8 cellular contexts compared by ENCODE assay signal in genomic region chr11:63961608-63962412, GRCh38. TPM values are rescaled to one million over a fixed set of nuclear protein-coding genes. Genes with fewer than 3 reads are reported as not detected.
DNase-seq lines count a peak whose midpoint lies in the region; ATAC-seq, FAIRE-seq and TF ChIP-seq lines count a peak whose summit lies in the region.

No MANE protein-coding gene starts in this region.

- H3K4me2 ChIP-seq in K562 (ENCODE audit: insufficient read depth, low read length) = no peak overlapping the region

- TF ChIP-seq POLR2A in GM12891 (IDR thresholded peaks at IDR 0.05; ENCODE audit: low read depth, low read length) (no peak), K562 (conservative IDR thresholded peaks at IDR 0.05) (no peak), H54 (IDR thresholded peaks at IDR 0.05; ENCODE audit: low read depth, low read length) (no peak)

- POLR2A ChIA-PET in K562 (lab: Yijun Ruan, JAX) = interaction anchor here (0.6 to 1.7 kb wide), 9 partner anchors 10 to 245 kb away, joined by 3 to 9 read pairs (median 4); partner anchors contain the start of gene COX8A

- CTCF ChIA-PET in K562 (lab: Yijun Ruan, JAX; ENCODE audit: low intra/inter-chr PET ratio) = no interaction called here

- H3K36me3 Mint-ChIP-seq in natural killer cell = no peaks in the 10 kb centered on the region
- H3K36me3 Mint-ChIP-seq in CD14-positive monocyte = no peaks in the 10 kb centered on the region

- BruUV-seq in K562 (replicated peaks; lab: Mats Ljungman, UMichigan) = no TSS peak

- H3K4me3 Mint-ChIP-seq in natural killer cell = peak overlapping the region; percentile 75
- H3K4me3 Mint-ChIP-seq in CD14-positive monocyte = no peak overlapping the region

- no peak overlapping the region for H3K4me3 ChIP-seq in K562

- H4K20me1 ChIP-seq in K562 (replicated peaks; ENCODE audit: control insufficient read depth, insufficient read depth, low read length) = no peaks in the 10 kb centered on the region

- ATAC-seq in K562 (peak; percentile 52), natural killer cell (peak; percentile 59 to 93 (median 85)), HG03469 (IDR thresholded peaks at IDR 0.05; ENCODE audit: unreplicated experiment) (no peak), HG03045 (IDR thresholded peaks at IDR 0.05; ENCODE audit: unreplicated experiment) (no peak)

- no peak overlapping the region for H3K27ac ChIP-seq in K562 (ENCODE audit: extremely low read depth, low read depth, low read length)

- TF ChIP-seq CTCF in K562 (IDR thresholded peaks at IDR 0.05 in 2 of 3, conservative IDR thresholded peaks at IDR 0.05 in 1 of 3; ENCODE audit: insufficient read depth in 2 of 3, low read depth in 1 of 3, low read length in 3 of 3) (no peak), natural killer cell (IDR thresholded peaks at IDR 0.05) (no peak), CD14-positive monocyte (IDR thresholded peaks at IDR 0.05) (no peak)

- H3K27ac Mint-ChIP-seq in natural killer cell (peak overlapping the region in 1 of 2 donors; percentile 65), CD14-positive monocyte (no peak overlapping the region)

- peaks cover 6% of the 10 kb centered on the region for H3K9me1 ChIP-seq in K562 (ENCODE audit: control insufficient read depth, insufficient read depth, low read length)

- in situ Hi-C loops in K562 (cut with MboI) = no loop called here

- no peaks in the 10 kb centered on the region for H3K27me3 ChIP-seq in K562 (ENCODE audit: control insufficient read depth in 2 of 2, insufficient read depth in 2 of 2, low read length in 2 of 2)

- H3K79me2 ChIP-seq in K562 (ENCODE audit: control insufficient read depth, insufficient read depth, low read length) = no peaks in the 10 kb centered on the region

- peak overlapping the region in 1 of 2 experiments; percentile 68; a peak in 2 of 4 replicates for H3K9ac ChIP-seq in K562 (ENCODE audit: insufficient read depth in 1 of 2, low read depth in 2 of 2, low read length in 2 of 2)

- no peaks in the 10 kb centered on the region for H3K9me3 Mint-ChIP-seq in natural killer cell
- no peaks in the 10 kb centered on the region for H3K9me3 Mint-ChIP-seq in CD14-positive monocyte

- H3K27me3 Mint-ChIP-seq in natural killer cell (ENCODE audit: low read depth in 2 of 2) (peaks cover 0 to 6% of the 10 kb centered on the region in 2 donors), CD14-positive monocyte (ENCODE audit: low read depth in 3 of 3) (peaks cover 4 to 5% (median 4%) of the 10 kb centered on the region in 3 donors)

- FAIRE-seq in GM12891 (lab: Jason Lieb, UNC) (peak; percentile 77), K562 (lab: Jason Lieb, UNC) (no peak), H54 (lab: Jason Lieb, UNC) (no peak)

- intact Hi-C loops in K562 (cut with micrococcal nuclease) = no loop called here
- intact Hi-C loops in natural killer cell (cut with micrococcal nuclease) = no loop called here
- intact Hi-C loops in CD14-positive monocyte (cut with micrococcal nuclease) = no loop called here

- H3K36me3 ChIP-seq in K562 (ENCODE audit: control insufficient read depth, insufficient read depth, low read length) = peaks cover 16% of the 10 kb centered on the region; the same call in 2 of the 3 replicates

- WGBS in K562 (ENCODE audit: insufficient coverage, low coverage, missing lambda C conversion rate) = 56% methylated on average over 17 of the region's 19 CpGs

- no peak for DNase-seq in GM12891 (ENCODE audit: insufficient read length, low spot score)
- peak; percentile 27 for DNase-seq in NCI-H146 treated with DMSO at 0.1 percent for 48 hours (lab: John Stamatoyannopoulos, UW; ENCODE audit: unreplicated experiment)
- peak in 3 of 4 experiments; percentile 25 to 80 (median 78) for DNase-seq in K562 (ENCODE audit: extremely low read depth in 1 of 4, low spot score in 3 of 4)
- peak; percentile 39 for DNase-seq in natural killer cell
- DNase-seq in H54 (ENCODE audit: insufficient read length, low spot score) = no peak
- no peak for DNase-seq in CD14-positive monocyte (ENCODE audit: low spot score)

- TF ChIP-seq EP300 in K562 (IDR thresholded peaks at IDR 0.05; ENCODE audit: low read length) = no peak

- no peaks in the 10 kb centered on the region for H3K9me3 ChIP-seq in K562 (replicated peaks; ENCODE audit: control insufficient read depth, insufficient read depth, low read depth, low read length)

- peaks cover 21 to 27% of the 10 kb centered on the region in 2 donors for H3K4me1 Mint-ChIP-seq in natural killer cell
- H3K4me1 Mint-ChIP-seq in CD14-positive monocyte = peaks cover 8% of the 10 kb centered on the region

- TF ChIP-seq RAD21 in K562 (CRISPR knock-in tag; conservative IDR thresholded peaks at IDR 0.05 in 1 of 2, IDR thresholded peaks at IDR 0.05 in 1 of 2) = no peak

- H2AFZ ChIP-seq in K562 (ENCODE audit: low read depth, low read length) = no peak overlapping the region

- H3K4me1 ChIP-seq in K562 (replicated peaks in 1 of 2; ENCODE audit: control insufficient read depth in 2 of 2, insufficient read depth in 2 of 2, low read length in 2 of 2) = peaks cover 3 to 26% of the 10 kb centered on the region in 2 experiments; a peak in 4 of 5 replicates

RNA-seq across cellular contexts. Expression of gene COX8A, which starts 12.6 kb away (rescaled TPM):
- 751 TPM for polyA plus RNA-seq in GM12891 (2012; ENCODE audit: low read depth, missing spikeins)
- total RNA-seq in K562 (2011; cell fraction: chromatin; rRNA removed; ENCODE audit: low replicate concordance) = 9.7 and 38.4 TPM in 2 replicates
- 114 and 127 TPM in 2 replicates for total RNA-seq in K562 (2011; cell fraction: nucleolus; rRNA removed)
- 87.0 and 112 TPM in 2 replicates for total RNA-seq in K562 (2011; cell fraction: nucleoplasm; rRNA removed)
- 924 and 1,130 TPM in 2 replicates for total RNA-seq in K562 (2014; rRNA removed)
- total RNA-seq in K562 (2014; rRNA removed; fragmentation: Illumina TruSeq; extraction: Trizol) = 313 and 412 TPM in 2 replicates
- 716 and 837 TPM in 2 replicates for total RNA-seq in K562 (2015; rRNA removed; fragmentation: Illumina TruSeq; extraction: Trizol)
- total RNA-seq in K562 (2021) = 746 and 750 TPM in 2 replicates
- 274 and 505 TPM in 2 replicates for polyA plus RNA-seq in K562 (2011; rRNA removed)
- polyA plus RNA-seq in K562 (2011; cell fraction: cytosol; rRNA removed) = 1,269 and 2,786 TPM in 2 replicates
- 589 and 595 TPM in 2 replicates for polyA plus RNA-seq in K562 (2011; cell fraction: nucleus; rRNA removed)
- 943 and 1,390 TPM in 2 replicates for polyA plus RNA-seq in K562 (2012)
- 410 and 1,021 TPM in 2 replicates for polyA plus RNA-seq in K562 (2014; fragmentation: Illumina TruSeq; extraction: Trizol)
- 100 to 1,000 TPM; 425 to 526 TPM for polyA plus RNA-seq in K562 (2014; fragmentation: Nextera tagmentation; extraction: Ambion mirVana)
- 1,206 and 1,380 TPM in 2 replicates for polyA plus RNA-seq in K562 (2014; rRNA removed)
- polyA minus RNA-seq in K562 (2011; rRNA and poly(A)+ RNA removed) = 99.6 and 115 TPM in 2 replicates
- polyA minus RNA-seq in K562 (2011; cell fraction: cytosol; rRNA and poly(A)+ RNA removed) = 329 and 553 TPM in 2 replicates
- polyA minus RNA-seq in K562 (2011; cell fraction: nucleus; rRNA and poly(A)+ RNA removed) = 49.5 and 93.7 TPM in 2 replicates
- total RNA-seq in natural killer cell = 100 to 1,000 TPM; 143 to 166 (median 145) TPM
- 100 to 1,000 TPM; 526 to 588 TPM for polyA plus RNA-seq in CD14-positive monocyte

RNA-seq across cellular contexts. Expression of gene NAA40, which starts 23.0 kb away (rescaled TPM):
- 12.6 TPM for polyA plus RNA-seq in GM12891 (2012; ENCODE audit: low read depth, missing spikeins)
- 108 and 212 TPM in 2 replicates for total RNA-seq in K562 (2011; cell fraction: chromatin; rRNA removed; ENCODE audit: low replicate concordance)
- total RNA-seq in K562 (2011; cell fraction: nucleolus; rRNA removed) = 99.7 and 104 TPM in 2 replicates
- 94.1 and 96.0 TPM in 2 replicates for total RNA-seq in K562 (2011; cell fraction: nucleoplasm; rRNA removed)
- total RNA-seq in K562 (2014; rRNA removed) = 14.7 and 20.1 TPM in 2 replicates
- total RNA-seq in K562 (2014; rRNA removed; fragmentation: Illumina TruSeq; extraction: Trizol) = 21.2 and 23.1 TPM in 2 replicates
- total RNA-seq in K562 (2015; rRNA removed; fragmentation: Illumina TruSeq; extraction: Trizol) = 26.6 and 27.4 TPM in 2 replicates
- 33.5 and 35.8 TPM in 2 replicates for total RNA-seq in K562 (2021)
- polyA plus RNA-seq in K562 (2011; rRNA removed) = 23.1 and 26.0 TPM in 2 replicates
- polyA plus RNA-seq in K562 (2011; cell fraction: cytosol; rRNA removed) = 19.7 and 21.3 TPM in 2 replicates
- 54.7 and 72.6 TPM in 2 replicates for polyA plus RNA-seq in K562 (2011; cell fraction: nucleus; rRNA removed)
- polyA plus RNA-seq in K562 (2012) = 21.4 and 22.6 TPM in 2 replicates
- 38.7 and 39.0 TPM in 2 replicates for polyA plus RNA-seq in K562 (2014; fragmentation: Illumina TruSeq; extraction: Trizol)
- polyA plus RNA-seq in K562 (2014; fragmentation: Nextera tagmentation; extraction: Ambion mirVana) = 10 to 100 TPM in 1 of 2 experiments, 1 to 10 TPM in 1; 6.2 to 11.0 TPM
- 35.1 and 35.5 TPM in 2 replicates for polyA plus RNA-seq in K562 (2014; rRNA removed)
- polyA minus RNA-seq in K562 (2011; rRNA and poly(A)+ RNA removed) = 15.7 and 16.2 TPM in 2 replicates
- polyA minus RNA-seq in K562 (2011; cell fraction: cytosol; rRNA and poly(A)+ RNA removed) = 7.6 and 10.0 TPM in 2 replicates
- 16.0 and 23.3 TPM in 2 replicates for polyA minus RNA-seq in K562 (2011; cell fraction: nucleus; rRNA and poly(A)+ RNA removed)
- 10 to 100 TPM; 44.8 to 72.1 (median 57.4) TPM for total RNA-seq in natural killer cell
- polyA plus RNA-seq in CD14-positive monocyte = 1 to 10 TPM; 1.5 to 1.6 TPM

RNA-seq across cellular contexts. Expression of gene OTUB1, which starts 24.4 kb away (rescaled TPM):
- 96.4 TPM for polyA plus RNA-seq in GM12891 (2012; ENCODE audit: low read depth, missing spikeins)
- 66.0 and 203 TPM in 2 replicates for total RNA-seq in K562 (2011; cell fraction: chromatin; rRNA removed; ENCODE audit: low replicate concordance)
- 146 and 161 TPM in 2 replicates for total RNA-seq in K562 (2011; cell fraction: nucleolus; rRNA removed)
- total RNA-seq in K562 (2011; cell fraction: nucleoplasm; rRNA removed) = 81.9 and 97.9 TPM in 2 replicates
- total RNA-seq in K562 (2014; rRNA removed) (63.7 and 73.3 TPM in 2 replicates), K562 (2014; rRNA removed; fragmentation: Illumina TruSeq; extraction: Trizol) (24.4 and 29.5 TPM in 2 replicates), K562 (2015; rRNA removed; fragmentation: Illumina TruSeq; extraction: Trizol) (37.6 and 39.9 TPM in 2 replicates), K562 (2021) (66.5 and 71.0 TPM in 2 replicates), natural killer cell (10 to 100 TPM; 73.6 to 88.9 (median 82.4) TPM)
- polyA plus RNA-seq in K562 (2011; rRNA removed) (66.1 and 90.0 TPM in 2 replicates), K562 (2014; fragmentation: Illumina TruSeq; extraction: Trizol) (58.4 and 76.3 TPM in 2 replicates), K562 (2014; fragmentation: Nextera tagmentation; extraction: Ambion mirVana) (100 to 1,000 TPM; 109 to 134 TPM), K562 (2014; rRNA removed) (95.3 and 104 TPM in 2 replicates), CD14-positive monocyte (100 to 1,000 TPM; 140 to 170 TPM)
- polyA plus RNA-seq in K562 (2011; cell fraction: cytosol; rRNA removed) = 102 and 160 TPM in 2 replicates
- polyA plus RNA-seq in K562 (2011; cell fraction: nucleus; rRNA removed) = 237 and 319 TPM in 2 replicates
- polyA plus RNA-seq in K562 (2012) = 89.4 and 91.7 TPM in 2 replicates
- polyA minus RNA-seq in K562 (2011; rRNA and poly(A)+ RNA removed) = 27.2 and 36.0 TPM in 2 replicates
- polyA minus RNA-seq in K562 (2011; cell fraction: cytosol; rRNA and poly(A)+ RNA removed) = 36.5 and 47.6 TPM in 2 replicates
- 30.8 and 38.3 TPM in 2 replicates for polyA minus RNA-seq in K562 (2011; cell fraction: nucleus; rRNA and poly(A)+ RNA removed)

RNA-seq across cellular contexts. Expression of gene RCOR2, which starts 44.8 kb away (rescaled TPM):
- 0.30 TPM for polyA plus RNA-seq in GM12891 (2012; ENCODE audit: low read depth, missing spikeins)
- total RNA-seq in K562 (2011; cell fraction: chromatin; rRNA removed; ENCODE audit: low replicate concordance) = 3.6 and 8.3 TPM in 2 replicates
- 7.8 and 8.3 TPM in 2 replicates for total RNA-seq in K562 (2011; cell fraction: nucleolus; rRNA removed)
- total RNA-seq in K562 (2011; cell fraction: nucleoplasm; rRNA removed) = 2.8 and 3.3 TPM in 2 replicates
- 3.6 and 3.7 TPM in 2 replicates for total RNA-seq in K562 (2014; rRNA removed)
- 0.83 and 1.4 TPM in 2 replicates for total RNA-seq in K562 (2014; rRNA removed; fragmentation: Illumina TruSeq; extraction: Trizol)
- total RNA-seq in K562 (2015; rRNA removed; fragmentation: Illumina TruSeq; extraction: Trizol) = 2.2 and 2.4 TPM in 2 replicates
- total RNA-seq in K562 (2021) = 5.3 and 6.5 TPM in 2 replicates
- polyA plus RNA-seq in K562 (2011; rRNA removed) = 2.0 and 4.0 TPM in 2 replicates
- polyA plus RNA-seq in K562 (2011; cell fraction: cytosol; rRNA removed) = 1.9 and 2.8 TPM in 2 replicates
- 8.3 and 8.7 TPM in 2 replicates for polyA plus RNA-seq in K562 (2011; cell fraction: nucleus; rRNA removed)
- polyA plus RNA-seq in K562 (2012) = 2.8 and 3.3 TPM in 2 replicates
- 2.6 and 3.4 TPM in 2 replicates for polyA plus RNA-seq in K562 (2014; fragmentation: Illumina TruSeq; extraction: Trizol)
- polyA plus RNA-seq in K562 (2014; fragmentation: Nextera tagmentation; extraction: Ambion mirVana) = under 1 TPM in 1 of 2 experiments, not detected in 1; 0.04 TPM
- 2.8 and 4.2 TPM in 2 replicates for polyA plus RNA-seq in K562 (2014; rRNA removed)
- polyA minus RNA-seq in K562 (2011; rRNA and poly(A)+ RNA removed) = 1.6 and 2.9 TPM in 2 replicates
- polyA minus RNA-seq in K562 (2011; cell fraction: cytosol; rRNA and poly(A)+ RNA removed) = 2.0 and 4.6 TPM in 2 replicates
- 1.9 and 2.6 TPM in 2 replicates for polyA minus RNA-seq in K562 (2011; cell fraction: nucleus; rRNA and poly(A)+ RNA removed)
- total RNA-seq in natural killer cell = not detected
- not detected for polyA plus RNA-seq in CD14-positive monocyte

Comparison
In these comparisons a context has a peak if more than half of its experiments do, and no peak if none do; other contexts are left out.
1. DNase-seq: peak in NCI-H146 treated with DMSO at 0.1 percent for 48 hours (single experiment), K562 (3 of 4) and natural killer cell (single experiment); none in GM12891 (single experiment), H54 (single experiment) and CD14-positive monocyte (single experiment).
2. ATAC-seq: peak in K562 (single experiment) and natural killer cell (3 of 3); none in HG03469 (single experiment) and HG03045 (single experiment).